In the genomic region with DNA sequence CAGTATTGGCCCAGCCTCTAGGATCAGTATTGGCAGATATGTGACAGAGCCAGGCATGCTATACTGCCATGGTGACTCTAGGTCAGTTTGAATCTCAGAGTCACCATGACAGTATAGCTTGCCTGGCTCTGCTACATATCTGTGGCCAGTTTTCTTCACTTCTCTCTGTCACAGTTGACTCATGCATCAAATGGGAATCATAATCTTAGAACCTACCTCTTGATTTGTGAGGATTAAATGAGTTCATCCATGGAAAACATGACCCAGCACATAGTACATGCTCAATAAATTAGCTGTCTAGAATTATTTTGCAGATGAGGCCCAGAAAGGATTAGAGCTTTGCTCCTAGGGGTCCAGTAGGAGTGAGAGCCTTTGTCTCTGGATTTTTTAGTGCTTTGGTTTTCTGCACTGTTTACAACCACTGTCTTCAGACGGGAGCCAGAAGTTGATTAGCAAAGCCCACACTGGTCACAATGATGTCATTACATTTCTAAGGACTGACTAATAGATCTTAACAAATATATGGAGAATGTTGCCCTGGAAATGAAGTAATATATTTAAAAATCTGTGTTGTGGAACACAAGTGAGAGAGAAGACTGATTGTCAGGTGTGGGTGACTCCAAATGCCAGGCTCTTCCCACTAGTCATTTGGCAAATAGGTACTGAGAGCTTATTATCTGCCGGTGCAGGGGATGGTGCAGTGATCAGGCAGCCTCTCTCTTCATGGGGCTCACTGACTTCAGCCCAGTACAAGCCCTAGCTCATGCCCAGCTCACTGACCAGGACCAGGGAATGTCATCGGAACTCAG, we compare ENCODE assay signal across 12 cellular contexts.
A peak's percentile ranks its signal among the peaks of the same experiment; 100 is the strongest.
DNase-seq lines count a peak whose midpoint lies in the region; ATAC-seq and TF ChIP-seq lines count a peak whose summit lies in the region.
"Had no signal": no experiment of that assay in that cellular context is flagged by ENCODE, and none has a peak within 500 bp of the region (broad histone marks: within the 10 kb centered on the region; RNA-seq: fewer than 3 reads in every experiment).

No MANE protein-coding gene starts in this region.

- intact Hi-C loops in sciatic nerve (cut with DNase I), result no loop called here
- intact Hi-C loops in activated T-helper 1 cell treated with anti-CD3 and anti-CD28 coated beads, Interleukin-12 subunit alpha, Interleukin-12 subunit beta, Interleukin-2, Interleukin-4 antibody, amounts not matched to agents 30 ng/mL and 10 ng/mL and 1 ng/mL, durations not matched to agents 14 hours and 24 hours and 36 hours (cut with micrococcal nuclease), result no loop called here

- no peaks in the 10 kb centered on the region for H3K27me3 ChIP-seq in foreskin keratinocyte
- H3K27me3 ChIP-seq: Peyer's patch, upper lobe of left lung had no signal

- H3K27ac Mint-ChIP-seq in activated T-helper 17 cell treated with anti-CD3 and anti-CD28 coated beads, Interleukin-2, amount 50 U/mL, for 72 hours, result no peak overlapping the region
- H3K27ac Mint-ChIP-seq in activated T-helper 1 cell treated with anti-CD3 and anti-CD28 coated beads, Interleukin-12 subunit alpha, Interleukin-12 subunit beta, Interleukin-2, Interleukin-4 antibody, amounts not matched to agents 30 ng/mL and 10 ng/mL and 1 ng/mL, durations not matched to agents 14 hours and 24 hours and 36 hours, result no peak overlapping the region
- H3K27ac Mint-ChIP-seq: activated T-cell treated with anti-CD3 and anti-CD28 coated beads, Interleukin-2, amount 50 U/mL, for 24 hours; IgD-negative memory B cell had no signal

- H3K9me3 Mint-ChIP-seq in activated T-helper 17 cell treated with anti-CD3 and anti-CD28 coated beads, Interleukin-2, amount 50 U/mL, for 72 hours, result no peaks in the 10 kb centered on the region
- no peaks in the 10 kb centered on the region for H3K9me3 Mint-ChIP-seq in activated T-helper 1 cell treated with anti-CD3 and anti-CD28 coated beads, Interleukin-12 subunit alpha, Interleukin-12 subunit beta, Interleukin-2, Interleukin-4 antibody, amounts not matched to agents 30 ng/mL and 10 ng/mL and 1 ng/mL, durations not matched to agents 14 hours and 24 hours and 36 hours
- H3K9me3 Mint-ChIP-seq: activated T-cell treated with anti-CD3 and anti-CD28 coated beads, Interleukin-2, amount 50 U/mL, for 24 hours; IgD-negative memory B cell had no signal

- H3K27me3 Mint-ChIP-seq in activated T-helper 17 cell treated with anti-CD3 and anti-CD28 coated beads, Interleukin-2, amount 50 U/mL, for 72 hours, result no peaks in the 10 kb centered on the region
- H3K27me3 Mint-ChIP-seq in activated T-helper 1 cell treated with anti-CD3 and anti-CD28 coated beads, Interleukin-12 subunit alpha, Interleukin-12 subunit beta, Interleukin-2, Interleukin-4 antibody, amounts not matched to agents 30 ng/mL and 10 ng/mL and 1 ng/mL, durations not matched to agents 14 hours and 24 hours and 36 hours (ENCODE audit: insufficient read depth), result peaks cover 4% of the 10 kb centered on the region
- H3K27me3 Mint-ChIP-seq: activated T-cell treated with anti-CD3 and anti-CD28 coated beads, Interleukin-2, amount 50 U/mL, for 24 hours; IgD-negative memory B cell had no signal

- TF ChIP-seq CTCF in foreskin keratinocyte (conservative IDR thresholded peaks at IDR 0.05), result no peak

- peak; percentile 93 for DNase-seq in H4 (ENCODE audit: low spot score)
- DNase-seq in foreskin keratinocyte, result peak; percentile 95 to 97
- DNase-seq in sciatic nerve (ENCODE audit: low spot score), result no peak
- no peak for DNase-seq in activated T-helper 1 cell treated with anti-CD3 and anti-CD28 coated beads, Interleukin-12 subunit alpha, Interleukin-12 subunit beta, Interleukin-2, Interleukin-4 antibody, amounts not matched to agents 30 ng/mL and 10 ng/mL and 1 ng/mL, durations not matched to agents 14 hours and 24 hours and 36 hours (ENCODE audit: low spot score)
- DNase-seq in RPMI8226, result no peak
- DNase-seq: activated T-cell treated with anti-CD3 and anti-CD28 coated beads, Interleukin-2, amount 50 U/mL, for 24 hours; Peyer's patch; upper lobe of left lung had no signal

- no peaks in the 10 kb centered on the region for H3K36me3 Mint-ChIP-seq in activated T-helper 17 cell treated with anti-CD3 and anti-CD28 coated beads, Interleukin-2, amount 50 U/mL, for 72 hours (ENCODE audit: low read depth)
- H3K36me3 Mint-ChIP-seq in activated T-helper 1 cell treated with anti-CD3 and anti-CD28 coated beads, Interleukin-12 subunit alpha, Interleukin-12 subunit beta, Interleukin-2, Interleukin-4 antibody, amounts not matched to agents 30 ng/mL and 10 ng/mL and 1 ng/mL, durations not matched to agents 14 hours and 24 hours and 36 hours (ENCODE audit: low read depth), result no peaks in the 10 kb centered on the region
- H3K36me3 Mint-ChIP-seq: IgD-negative memory B cell had no signal

- no peaks in the 10 kb centered on the region for H3K4me1 Mint-ChIP-seq in activated T-helper 17 cell treated with anti-CD3 and anti-CD28 coated beads, Interleukin-2, amount 50 U/mL, for 72 hours
- H3K4me1 Mint-ChIP-seq in activated T-helper 1 cell treated with anti-CD3 and anti-CD28 coated beads, Interleukin-12 subunit alpha, Interleukin-12 subunit beta, Interleukin-2, Interleukin-4 antibody, amounts not matched to agents 30 ng/mL and 10 ng/mL and 1 ng/mL, durations not matched to agents 14 hours and 24 hours and 36 hours (ENCODE audit: low read depth), result peaks cover 7% of the 10 kb centered on the region

- H3K27ac ChIP-seq in foreskin keratinocyte, result peak overlapping the region; percentile 51

- peaks cover 6% of the 10 kb centered on the region for H3K4me1 ChIP-seq in foreskin keratinocyte
- H3K4me1 ChIP-seq: Peyer's patch, upper lobe of left lung had no signal

- peak; percentile 18 for ATAC-seq in activated T-helper 17 cell treated with anti-CD3 and anti-CD28 coated beads, Interleukin-2, amount 50 U/mL, for 72 hours (replicated peaks)
- ATAC-seq in foreskin keratinocyte (peak; percentile 90), sciatic nerve (peak; percentile 46), HG03196 (IDR thresholded peaks at IDR 0.05; ENCODE audit: unreplicated experiment) (no peak), GM21526 (IDR thresholded peaks at IDR 0.05; ENCODE audit: low FRiP score, unreplicated experiment) (no peak)

- no peak overlapping the region for H3K4me3 Mint-ChIP-seq in activated T-helper 17 cell treated with anti-CD3 and anti-CD28 coated beads, Interleukin-2, amount 50 U/mL, for 72 hours
- H3K4me3 Mint-ChIP-seq in activated T-helper 1 cell treated with anti-CD3 and anti-CD28 coated beads, Interleukin-12 subunit alpha, Interleukin-12 subunit beta, Interleukin-2, Interleukin-4 antibody, amounts not matched to agents 30 ng/mL and 10 ng/mL and 1 ng/mL, durations not matched to agents 14 hours and 24 hours and 36 hours, result no peak overlapping the region
- H3K4me3 Mint-ChIP-seq: activated T-cell treated with anti-CD3 and anti-CD28 coated beads, Interleukin-2, amount 50 U/mL, for 24 hours; IgD-negative memory B cell had no signal

Comparison
In these comparisons a context has a peak if more than half of its experiments do, and no peak if none do; other contexts are left out.
1. DNase-seq: peak in H4 (single experiment) and foreskin keratinocyte (2 of 2); none in sciatic nerve (single experiment), activated T-helper 1 cell treated with anti-CD3 and anti-CD28 coated beads, Interleukin-12 subunit alpha, Interleukin-12 subunit beta, Interleukin-2, Interleukin-4 antibody, amounts not matched to agents 30 ng/mL and 10 ng/mL and 1 ng/mL, durations not matched to agents 14 hours and 24 hours and 36 hours (single experiment) and RPMI8226 (single experiment).
2. ATAC-seq: peak in activated T-helper 17 cell treated with anti-CD3 and anti-CD28 coated beads, Interleukin-2, amount 50 U/mL, for 72 hours (single experiment), foreskin keratinocyte (single experiment) and sciatic nerve (single experiment); none in HG03196 (single experiment) and GM21526 (single experiment).